ENCODE assay signal across 1 cellular context in the genomic region with DNA sequence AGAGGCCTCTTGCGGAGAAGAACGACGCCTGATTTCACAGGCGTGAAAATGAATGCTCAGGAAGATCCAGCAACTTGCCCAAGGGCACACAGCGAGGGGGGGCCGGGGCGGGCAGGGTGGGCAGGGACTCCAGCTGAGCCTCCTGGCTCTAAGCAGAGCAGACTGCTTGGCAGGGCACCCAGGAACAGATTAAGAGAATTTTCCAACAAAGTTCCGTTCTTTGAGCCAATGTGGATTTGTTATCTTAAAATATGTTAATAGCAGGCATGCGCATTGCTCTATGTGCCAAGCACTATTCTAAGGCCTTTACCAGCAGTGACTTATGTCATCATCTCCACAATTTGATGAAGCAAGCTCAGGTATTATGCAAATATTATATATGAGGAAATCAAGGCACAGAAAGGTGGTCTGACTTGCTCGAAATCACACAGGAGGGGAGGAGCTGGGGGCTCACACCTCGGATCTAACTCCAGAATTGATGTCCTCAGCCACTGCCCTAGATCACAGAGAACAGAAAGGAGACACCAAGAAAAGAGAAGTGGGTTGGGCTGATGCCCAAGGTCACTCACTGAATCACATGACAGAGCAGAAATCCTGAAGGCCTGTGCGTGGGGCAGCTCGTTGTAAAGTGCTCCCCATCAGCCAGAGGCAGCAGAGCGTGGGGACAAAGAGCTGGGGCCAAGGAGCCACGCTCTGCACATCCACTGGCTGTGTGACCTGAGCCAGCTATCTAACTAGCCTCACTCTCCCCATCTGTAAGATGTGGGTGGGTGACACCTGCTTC.
TF ChIP-seq lines count a peak whose summit lies in the region.

No MANE protein-coding gene starts in this region.

TF ChIP-seq in endothelial cell of umbilical vein, 7 proteins besides CTCF, POLR2A, EP300 and RAD21 (continued from another document):
- TF ChIP-seq, protein P1, sequence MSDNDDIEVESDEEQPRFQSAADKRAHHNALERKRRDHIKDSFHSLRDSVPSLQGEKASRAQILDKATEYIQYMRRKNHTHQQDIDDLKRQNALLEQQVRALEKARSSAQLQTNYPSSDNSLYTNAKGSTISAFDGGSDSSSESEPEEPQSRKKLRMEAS (IDR thresholded peaks at IDR 0.05; ENCODE audit: insufficient read depth, insufficient read length), result no peak
